In genomic region chr7:28903779-28904538, GRCh38 we compare ENCODE assay signal across 12 cellular contexts. TPM values are rescaled to one million over a fixed set of nuclear protein-coding genes. Genes with fewer than 3 reads are reported as not detected.
A peak's percentile ranks its signal among the peaks of the same experiment; 100 is the strongest.
DNase-seq lines count a peak whose midpoint lies in the region; ATAC-seq and TF ChIP-seq lines count a peak whose summit lies in the region.
"Had no signal": no experiment of that assay in that cellular context is flagged by ENCODE, and none has a peak within 500 bp of the region (broad histone marks: within the 10 kb centered on the region; RNA-seq: fewer than 3 reads in every experiment).

No MANE protein-coding gene starts in this region.

- H3K27me3 ChIP-seq in esophagus squamous epithelium = no peaks in the 10 kb centered on the region
- peaks cover 3% of the 10 kb centered on the region for H3K27me3 ChIP-seq in osteoblast (ENCODE audit: insufficient read depth, low read length)
- H3K27me3 ChIP-seq in effector memory CD4-positive, alpha-beta T cell (replicated peaks; ENCODE audit: control insufficient read depth, insufficient read depth, low read length, poor library complexity, severe bottlenecking) = no peaks in the 10 kb centered on the region
- H3K27me3 ChIP-seq: Peyer's patch had no signal

- H3K79me2 ChIP-seq in osteoblast (ENCODE audit: insufficient read depth, low read length) = no peaks in the 10 kb centered on the region

- 21 to 22% methylated on average over 3 of the region's 3 CpGs for WGBS in esophagus squamous epithelium, 2 donors

- TF ChIP-seq CTCF in AG10803 (conservative IDR thresholded peaks at IDR 0.05; ENCODE audit: low read length) (no peak), esophagus squamous epithelium (IDR thresholded peaks at IDR 0.05) (no peak), osteoblast (IDR thresholded peaks at IDR 0.05; ENCODE audit: extremely low read depth, low read depth, low read length) (no peak)

- peak overlapping the region; percentile 84 for H3K4me2 ChIP-seq in osteoblast (ENCODE audit: insufficient read depth, low read length)

- DNase-seq in AG10803 (ENCODE audit: low read depth) = no peak
- peak; percentile 82 for DNase-seq in NCI-H69 (lab: John Stamatoyannopoulos, UW)
- no peak for DNase-seq in esophagus squamous epithelium (lab: John Stamatoyannopoulos, UW)
- DNase-seq in osteoblast (ENCODE audit: insufficient read length, low spot score, missing footprints) = no peak
- no peak for DNase-seq in effector memory CD4-positive, alpha-beta T cell
- no peak for DNase-seq in GDM1 (lab: John Stamatoyannopoulos, UW)
- DNase-seq: naive thymus-derived CD8-positive, alpha-beta T cell; NCI-H1436; Peyer's patch had no signal

- H3K4me3 ChIP-seq in AG10803 (ENCODE audit: low read length) (peak overlapping the region; percentile 44), esophagus squamous epithelium (peak overlapping the region in 3 of 4 donors; percentile 28 to 52 (median 30)), osteoblast (ENCODE audit: insufficient read depth, low read length) (peak overlapping the region; percentile 69)
- no peak overlapping the region for H3K4me3 ChIP-seq in effector memory CD4-positive, alpha-beta T cell (ENCODE audit: insufficient read depth, low read depth, low read length, poor library complexity, severe bottlenecking)

- ATAC-seq in GM19328 (IDR thresholded peaks at IDR 0.05; ENCODE audit: unreplicated experiment) (no peak), HG02759 (IDR thresholded peaks at IDR 0.05; ENCODE audit: unreplicated experiment) (no peak)
- ATAC-seq: naive thymus-derived CD8-positive, alpha-beta T cell had no signal

- peak overlapping the region in 2 of 4 donors; percentile 26 to 42 for H3K27ac ChIP-seq in esophagus squamous epithelium
- no peak overlapping the region for H3K27ac ChIP-seq in osteoblast (ENCODE audit: low read depth, low read length)
- H3K27ac ChIP-seq in effector memory CD4-positive, alpha-beta T cell (ENCODE audit: insufficient read depth, low read length, poor library complexity, severe bottlenecking) = no peak overlapping the region
- H3K27ac ChIP-seq: Peyer's patch had no signal

- H2AFZ ChIP-seq in osteoblast (ENCODE audit: low read length) = peak overlapping the region; percentile 91

- H3K4me1 ChIP-seq in esophagus squamous epithelium (peaks cover 0 to 17% (median 0%) of the 10 kb centered on the region in 3 donors), osteoblast (ENCODE audit: insufficient read depth, low read length) (peaks cover 5% of the 10 kb centered on the region)
- no peaks in the 10 kb centered on the region for H3K4me1 ChIP-seq in effector memory CD4-positive, alpha-beta T cell (ENCODE audit: control insufficient read depth, insufficient read depth, low read length, poor library complexity, severe bottlenecking)
- H3K4me1 ChIP-seq: Peyer's patch had no signal

- no peaks in the 10 kb centered on the region for H4K20me1 ChIP-seq in osteoblast (ENCODE audit: insufficient read depth, low read length)

- no peak for TF ChIP-seq POLR2A in esophagus squamous epithelium (IDR thresholded peaks at IDR 0.05)

- H3K9me3 ChIP-seq in esophagus squamous epithelium (no peaks in the 10 kb centered on the region), osteoblast (ENCODE audit: low read depth, low read length) (no peaks in the 10 kb centered on the region)
- H3K9me3 ChIP-seq in effector memory CD4-positive, alpha-beta T cell (ENCODE audit: control insufficient read depth, low read length) = no peaks in the 10 kb centered on the region
- H3K9me3 ChIP-seq: Peyer's patch had no signal

- intact Hi-C loops in esophagus squamous epithelium (cut with DNase I) = no loop called here

- H3K36me3 ChIP-seq in esophagus squamous epithelium (no peaks in the 10 kb centered on the region), osteoblast (ENCODE audit: insufficient read depth, low read length) (no peaks in the 10 kb centered on the region)
- H3K36me3 ChIP-seq in effector memory CD4-positive, alpha-beta T cell (ENCODE audit: control insufficient read depth, insufficient read depth, low read length) = no peaks in the 10 kb centered on the region
- H3K36me3 ChIP-seq: Peyer's patch had no signal

RNA-seq across cellular contexts. Expression of gene TRIL, which starts 54.2 kb away (rescaled TPM):
- total RNA-seq in esophagus squamous epithelium (1 to 10 TPM; 1.4 to 6.5 (median 2.1) TPM), osteoblast (0.29 and 0.36 TPM in 2 replicates)
- total RNA-seq: G401; naive thymus-derived CD8-positive, alpha-beta T cell had no signal
